In the genomic region with DNA sequence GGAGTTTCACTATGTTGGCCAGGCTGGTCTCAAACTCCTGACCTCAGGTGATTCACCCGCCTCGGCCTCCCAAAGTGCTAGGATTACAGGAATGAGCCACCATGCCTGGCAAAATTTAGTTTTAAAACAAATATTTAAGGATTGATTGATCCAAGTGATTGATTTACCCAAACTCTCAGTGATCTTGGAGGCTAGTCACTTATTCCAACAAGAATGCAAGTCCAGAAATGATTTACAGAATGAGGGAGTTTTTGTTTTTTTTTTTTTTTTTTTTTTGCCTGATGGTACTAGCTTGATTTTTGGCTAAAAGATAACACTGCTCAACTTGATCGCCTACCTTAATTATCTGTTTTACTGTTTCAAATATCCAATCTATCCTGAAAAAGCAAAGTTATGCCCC, we compare ENCODE assay signal across 29 cellular contexts. TPM values are rescaled to one million over a fixed set of nuclear protein-coding genes. Genes with fewer than 3 reads are reported as not detected.
"Had no signal": no experiment of that assay in that cellular context is flagged by ENCODE, and none has a peak within 500 bp of the region (broad histone marks: within the 10 kb centered on the region; RNA-seq: fewer than 3 reads in every experiment).

No MANE protein-coding gene starts in this region.

- H3K4me3 ChIP-seq: SK-N-MC had no signal

- H3K27ac ChIP-seq: KMS-11, SK-N-MC, WERI-Rb-1 had no signal

- H3K36me3 Mint-ChIP-seq: activated naive CD4-positive, alpha-beta T cell treated with anti-CD3 and anti-CD28 coated beads, Interleukin-2, amount 50 U/mL, for 24 hours; T-cell had no signal

- H3K36me3 ChIP-seq: WERI-Rb-1 had no signal

- DNase-seq: activated CD4-positive, alpha-beta memory T cell treated with anti-CD3 and anti-CD28 coated beads, Interleukin-2, amount 10 ng/mL, durations not matched to agents 7 days and 5 days; activated CD4-positive, alpha-beta T cell treated with anti-CD3 and anti-CD28 coated beads, Interleukin-2, amount 50 U/mL, for 1 hour; activated effector memory CD4-positive, alpha-beta T cell treated with Interleukin-2 at 50 U/mL for 16 hours; activated naive CD4-positive, alpha-beta T cell; activated naive CD8-positive, alpha-beta T cell treated with anti-CD3 and anti-CD28 coated beads, Interleukin-2, amount 50 U/mL, for 24 hours; activated T-cell treated with anti-CD3 and anti-CD28 coated beads for 4 hours; amygdala; NCI-H1092; NCI-H1417; NCI-H1694; NCI-H2029; NCI-H2107; NCI-H2171 treated with DMSO at 0.1 percent for 48 hours; NCI-H526; NCI-H82; SIG-M5; T-cell; WERI-Rb-1 had no signal

- H3K4me2 ChIP-seq: KMS-11 had no signal

- H3K4me3 Mint-ChIP-seq: activated CD4-positive, alpha-beta memory T cell treated with anti-CD3 and anti-CD28 coated beads, Interleukin-2, amount 10 ng/mL, durations not matched to agents 7 days and 5 days; activated CD4-positive, alpha-beta T cell treated with anti-CD3 and anti-CD28 coated beads for 36 hours; activated naive CD4-positive, alpha-beta T cell treated with anti-CD3 and anti-CD28 coated beads, Interleukin-2, amount 50 U/mL, for 24 hours; activated naive CD8-positive, alpha-beta T cell treated with anti-CD3 and anti-CD28 coated beads, Interleukin-2, amount 50 U/mL, for 24 hours; T-cell had no signal

- H3K9ac ChIP-seq: KMS-11 had no signal

- H3K4me1 Mint-ChIP-seq: activated CD4-positive, alpha-beta memory T cell treated with anti-CD3 and anti-CD28 coated beads, Interleukin-2, amount 10 ng/mL, durations not matched to agents 7 days and 5 days had no signal

- H3K27ac Mint-ChIP-seq: activated CD4-positive, alpha-beta memory T cell treated with anti-CD3 and anti-CD28 coated beads, Interleukin-2, amount 10 ng/mL, durations not matched to agents 7 days and 5 days; activated CD4-positive, alpha-beta T cell treated with anti-CD3 and anti-CD28 coated beads for 36 hours; activated naive CD4-positive, alpha-beta T cell treated with anti-CD3 and anti-CD28 coated beads, Interleukin-2, amount 50 U/mL, for 24 hours; activated naive CD8-positive, alpha-beta T cell treated with anti-CD3 and anti-CD28 coated beads, Interleukin-2, amount 50 U/mL, for 24 hours; T-cell had no signal

- ATAC-seq: T-cell had no signal

- H3K9me3 Mint-ChIP-seq: activated CD4-positive, alpha-beta memory T cell treated with anti-CD3 and anti-CD28 coated beads, Interleukin-2, amount 10 ng/mL, durations not matched to agents 7 days and 5 days; activated naive CD4-positive, alpha-beta T cell treated with anti-CD3 and anti-CD28 coated beads, Interleukin-2, amount 50 U/mL, for 24 hours; activated naive CD8-positive, alpha-beta T cell treated with anti-CD3 and anti-CD28 coated beads, Interleukin-2, amount 50 U/mL, for 24 hours; T-cell had no signal

RNA-seq across cellular contexts. Expression of gene TEX26, which starts 5.7 kb away (rescaled TPM):
- total RNA-seq: activated CD4-positive, alpha-beta memory T cell treated with anti-CD3 and anti-CD28 coated beads, Interleukin-2, amount 10 ng/mL, durations not matched to agents 7 days and 5 days; activated CD4-positive, alpha-beta T cell treated with anti-CD3 and anti-CD28 coated beads for 36 hours; activated CD8-positive, alpha-beta memory T cell treated with anti-CD3 and anti-CD28 coated beads for 36 hours; cardiac septum; MCF 10A; NCI-H460; OCI-LY7; RPMI7951; T-cell; T-helper 2 cell treated with Interferon-gamma antibody and Interleukin-4, amounts not matched to agents 100 ng/mL and 5 ng/mL, for 36 hours had no signal

RNA-seq across cellular contexts. Expression of gene MEDAG, which starts 20.7 kb away (rescaled TPM):
- total RNA-seq: activated CD4-positive, alpha-beta T cell treated with anti-CD3 and anti-CD28 coated beads for 36 hours; activated CD8-positive, alpha-beta memory T cell treated with anti-CD3 and anti-CD28 coated beads for 36 hours; MCF 10A; NCI-H460; T-cell; T-helper 2 cell treated with Interferon-gamma antibody and Interleukin-4, amounts not matched to agents 100 ng/mL and 5 ng/mL, for 36 hours had no signal
